19 cellular contexts compared by ENCODE assay signal in the genomic region with DNA sequence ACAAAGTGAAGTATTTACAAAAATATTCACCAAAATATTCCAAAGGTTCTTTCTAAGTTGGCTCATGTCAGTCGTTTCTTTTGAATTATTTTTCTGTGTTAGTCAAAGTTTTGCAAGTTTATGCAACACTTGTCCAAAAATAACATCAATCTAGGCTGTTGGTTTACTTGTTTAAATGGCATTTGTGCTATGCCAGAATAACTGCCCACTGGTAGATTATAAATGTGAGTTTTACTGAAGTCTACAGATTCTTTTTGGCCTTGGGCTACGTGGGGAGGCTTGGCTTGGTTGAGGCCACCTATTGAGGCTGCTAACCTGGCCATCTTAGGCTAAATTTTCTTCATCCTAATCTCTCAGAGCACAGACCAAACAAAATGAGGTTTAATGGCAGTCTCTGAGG.
"Had no signal": no experiment of that assay in that cellular context is flagged by ENCODE, and none has a peak within 500 bp of the region (broad histone marks: within the 10 kb centered on the region; RNA-seq: fewer than 3 reads in every experiment).

No MANE protein-coding gene starts in this region.

- ATAC-seq: lower lobe of right lung; natural killer cell; sciatic nerve; stimulated activated naive B cell treated with anti-CD40 and anti-IgM and Interleukin-4, amounts not matched to agents 10 μg/mL and 1 μg/mL and 100 μg/mL, for 72 hours; T-helper 17 cell; upper lobe of right lung had no signal

- H2AFZ ChIP-seq: parathyroid adenoma had no signal

- H3K27me3 ChIP-seq: esophagus muscularis mucosa, spleen, upper lobe of right lung had no signal

- H3K27ac ChIP-seq: esophagus muscularis mucosa, lower lobe of right lung, parathyroid adenoma, spleen, upper lobe of right lung had no signal

- H3K4me1 ChIP-seq: lower lobe of right lung, parathyroid adenoma, spleen, upper lobe of right lung had no signal

- H3K36me3 ChIP-seq: esophagus muscularis mucosa, lower lobe of right lung, spleen, upper lobe of right lung had no signal

- H3K9ac ChIP-seq: parathyroid adenoma had no signal

- DNase-seq: activated CD4-positive, alpha-beta memory T cell treated with anti-CD3 and anti-CD28 coated beads for 36 hours; activated CD4-positive, alpha-beta T cell treated with anti-CD3 and anti-CD28 coated beads for 4 hours; activated naive CD8-positive, alpha-beta T cell treated with anti-CD3 and anti-CD28 coated beads for 36 hours; activated T-cell treated with anti-CD3 and anti-CD28 coated beads for 4 hours; anterior cingulate cortex; dermis blood vessel endothelial cell; effector memory CD4-positive, alpha-beta T cell; foreskin melanocyte; glutamatergic neuron; hippocampal formation; lower lobe of right lung; natural killer cell; spleen; stimulated activated naive B cell treated with anti-CD40 and anti-IgM and Interleukin-4, amounts not matched to agents 10 μg/mL and 1 μg/mL and 100 μg/mL, for 72 hours; T-helper 17 cell; upper lobe of right lung had no signal

- H3K79me2 ChIP-seq: parathyroid adenoma had no signal

- H3K4me3 ChIP-seq: esophagus muscularis mucosa, lower lobe of right lung, spleen, upper lobe of right lung had no signal
